Comparison of ENCODE assay signal across 8 cellular contexts in genomic region chr22:35299717-35300497, GRCh38. TPM values are rescaled to one million over a fixed set of nuclear protein-coding genes. Genes with fewer than 3 reads are reported as not detected.
DNase-seq lines count a peak whose midpoint lies in the region; ATAC-seq and TF ChIP-seq lines count a peak whose summit lies in the region.

Gene TOM1, plus strand, starts transcription at chr22:35299894. Its CDS starts 35 bp downstream, at chr22:35299929.

- POLR2A ChIA-PET in A673 (lab: Charles Lee; ENCODE audit: low non-redundant PET), result no interaction called here

- H3K27me3 ChIP-seq in A673 (replicated peaks; ENCODE audit: insufficient read depth, low read depth, low read length, poor library complexity) (no peaks in the 10 kb centered on the region), breast epithelium (no peaks in the 10 kb centered on the region), skeletal muscle tissue (ENCODE audit: control insufficient read depth in 3 of 3, insufficient read depth in 3 of 3, low read length in 3 of 3) (no peaks in the 10 kb centered on the region)

- DNase-seq in A673 (ENCODE audit: low spot score), result peak; percentile 99
- DNase-seq in NCI-H2196 treated with DMSO at 0.1 percent for 48 hours (lab: John Stamatoyannopoulos, UW; ENCODE audit: unreplicated experiment), result peak; percentile 72
- peak; percentile 97 for DNase-seq in breast epithelium (ENCODE audit: low spot score in 2 of 2)

- H3K9me3 ChIP-seq in A673 (ENCODE audit: low read depth, low read length, poor library complexity, severe bottlenecking) (no peaks in the 10 kb centered on the region), breast epithelium (no peaks in the 10 kb centered on the region), iPS-18c (ENCODE audit: control insufficient read depth, insufficient read depth, low read length) (no peaks in the 10 kb centered on the region), skeletal muscle tissue (ENCODE audit: control insufficient read depth in 3 of 3, low read length in 3 of 3) (no peaks in the 10 kb centered on the region)

- peak; percentile 93 for TF ChIP-seq POLR2A in breast epithelium (IDR thresholded peaks at IDR 0.05)

- H3K4me1 ChIP-seq in A673 (ENCODE audit: insufficient read depth, low read length, poor library complexity, severe bottlenecking), result peaks cover 8% of the 10 kb centered on the region
- no peaks in the 10 kb centered on the region for H3K4me1 ChIP-seq in breast epithelium
- H3K4me1 ChIP-seq in skeletal muscle tissue (ENCODE audit: control insufficient read depth in 3 of 3, insufficient read depth in 3 of 3, low read length in 3 of 3), result peaks cover 20 to 42% (median 27%) of the 10 kb centered on the region in 3 donors

- peak within 1 kb of the TSS; percentile 92 to 97 (median 95) for H3K9ac ChIP-seq in skeletal muscle tissue (ENCODE audit: low read depth in 1 of 3, low read length in 3 of 3)

- ATAC-seq in GM18868 (IDR thresholded peaks at IDR 0.05; ENCODE audit: unreplicated experiment) (peak; percentile 94), HG03135 (IDR thresholded peaks at IDR 0.05; ENCODE audit: unreplicated experiment) (peak; percentile 94)

- CTCF ChIA-PET in A673 (lab: Charles Lee), result interaction anchor here (0.6 kb wide), 1 partner anchor 51 kb away, joined by 5 read pairs; no protein-coding TSS in a partner anchor

- H3K36me3 ChIP-seq in A673 (ENCODE audit: insufficient read depth, low read length, poor library complexity, severe bottlenecking) (peaks cover 22% of the 10 kb centered on the region), breast epithelium (no peaks in the 10 kb centered on the region), skeletal muscle tissue (ENCODE audit: control insufficient read depth in 3 of 3, insufficient read depth in 3 of 3, low read length in 3 of 3) (peaks cover 0 to 14% (median 2%) of the 10 kb centered on the region in 3 donors)

- intact Hi-C loops in A673 (cut with micrococcal nuclease; ENCODE audit: unreplicated experiment), result no loop called here
- intact Hi-C loops in breast epithelium (cut with DNase I; ENCODE audit: low total_unique reads), result no loop called here

- no TSS peak for BruUV-seq in A673 (replicated peaks; lab: Mats Ljungman, UMichigan)

- peak within 1 kb of the TSS; percentile 81 for H3K27ac ChIP-seq in A673 (ENCODE audit: low read depth, low read length, poor library complexity, severe bottlenecking)
- peak within 1 kb of the TSS; percentile 80 for H3K27ac ChIP-seq in VCaP
- H3K27ac ChIP-seq in breast epithelium, result peak within 1 kb of the TSS; percentile 99
- peak within 1 kb of the TSS; percentile 98 for H3K27ac ChIP-seq in skeletal muscle tissue (ENCODE audit: low read depth, low read length)

- H3K4me3 ChIP-seq in A673 (ENCODE audit: low read depth, low read length, poor library complexity, severe bottlenecking) (peak within 1 kb of the TSS; percentile 97), breast epithelium (peak within 1 kb of the TSS; percentile 74 to 92 (median 86)), iPS-18c (ENCODE audit: insufficient read depth, low read depth, low read length) (peak within 1 kb of the TSS; percentile 99), skeletal muscle tissue (ENCODE audit: low read length in 3 of 3) (peak within 1 kb of the TSS; percentile 89 to 93 (median 93))

- TF ChIP-seq CTCF in A673 (conservative IDR thresholded peaks at IDR 0.05; ENCODE audit: low read depth, low read length), result no peak
- TF ChIP-seq CTCF in VCaP (conservative IDR thresholded peaks at IDR 0.05), result no peak
- TF ChIP-seq CTCF in breast epithelium (IDR thresholded peaks at IDR 0.05), result no peak

RNA-seq across cellular contexts. Expression of gene TOM1, which starts in this region (rescaled TPM):
- total RNA-seq in A673 (2021), result 22.8 and 30.1 TPM in 2 replicates
- total RNA-seq in breast epithelium, result 100 to 1,000 TPM in 2 of 3 donors, 10 to 100 TPM in 1; 85.6 to 106 (median 105) TPM
- total RNA-seq in skeletal muscle tissue, result 14.1 TPM

Comparison
In these comparisons a context has a peak if more than half of its experiments do, and no peak if none do; other contexts are left out.
1. Peak in every context shown above with its lines: DNase-seq, ATAC-seq, H3K4me3 ChIP-seq and H3K27ac ChIP-seq.